Comparison of ENCODE assay signal across 9 cellular contexts in the genomic region with DNA sequence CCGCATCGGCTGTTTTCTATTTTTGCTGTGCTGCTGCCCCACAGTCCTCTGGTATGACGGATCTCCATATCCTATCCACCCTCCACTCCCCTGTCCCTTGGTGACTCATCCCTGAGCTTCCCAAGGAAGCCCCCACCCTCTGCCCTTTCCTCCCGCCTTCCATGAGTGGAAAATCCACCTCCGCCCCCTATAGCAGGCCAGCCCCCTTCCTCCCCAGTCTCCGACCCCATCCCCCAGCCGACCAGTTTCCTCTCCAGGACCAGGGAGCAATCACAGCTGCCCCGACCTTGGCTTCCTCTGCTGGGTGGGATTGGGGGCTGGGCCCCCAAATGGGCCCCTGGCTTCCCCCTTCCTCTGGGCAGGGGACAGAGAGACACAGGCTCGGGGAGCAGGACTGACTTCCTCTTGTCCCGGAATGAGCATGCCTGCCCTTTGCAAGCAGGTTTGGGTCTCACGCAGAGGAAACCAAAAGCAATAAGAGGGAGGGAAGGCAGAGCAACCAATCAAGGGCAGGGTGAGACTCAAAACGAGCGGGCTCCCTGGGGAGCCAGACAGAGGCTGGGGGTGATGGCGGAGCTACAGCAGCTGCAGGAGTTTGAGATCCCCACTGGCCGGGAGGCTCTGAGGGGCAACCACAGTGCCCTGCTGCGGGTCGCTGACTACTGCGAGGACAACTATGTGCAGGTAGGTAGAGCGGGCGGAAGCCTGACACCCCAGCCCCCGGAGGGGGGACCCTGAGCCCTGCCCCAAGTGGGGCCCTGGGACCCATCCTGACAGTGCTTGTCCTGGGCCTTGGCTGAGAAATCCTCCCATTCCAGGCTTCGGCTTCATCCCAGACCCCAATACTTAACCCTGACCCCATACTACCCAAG. TPM values are rescaled to one million over a fixed set of nuclear protein-coding genes. Genes with fewer than 3 reads are reported as not detected.
DNase-seq lines count a peak whose midpoint lies in the region; ATAC-seq and TF ChIP-seq lines count a peak whose summit lies in the region.
"Had no signal": no experiment of that assay in that cellular context is flagged by ENCODE, and none has a peak within 500 bp of the region (broad histone marks: within the 10 kb centered on the region; RNA-seq: fewer than 3 reads in every experiment).

A gene with protein sequence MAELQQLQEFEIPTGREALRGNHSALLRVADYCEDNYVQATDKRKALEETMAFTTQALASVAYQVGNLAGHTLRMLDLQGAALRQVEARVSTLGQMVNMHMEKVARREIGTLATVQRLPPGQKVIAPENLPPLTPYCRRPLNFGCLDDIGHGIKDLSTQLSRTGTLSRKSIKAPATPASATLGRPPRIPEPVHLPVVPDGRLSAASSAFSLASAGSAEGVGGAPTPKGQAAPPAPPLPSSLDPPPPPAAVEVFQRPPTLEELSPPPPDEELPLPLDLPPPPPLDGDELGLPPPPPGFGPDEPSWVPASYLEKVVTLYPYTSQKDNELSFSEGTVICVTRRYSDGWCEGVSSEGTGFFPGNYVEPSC (plus strand): TSS at position 550 of the 872 bp plus-strand sequence. CDS start 18 bp downstream, at position 568.
A gene (minus strand): TSS at position 417 of the 872 bp plus-strand sequence. CDS start 3,152 bp downstream, outside the sequence.

- peak within 1 kb of the TSS; percentile 89 for H3K4me3 ChIP-seq in GM06990 (replicated peaks; ENCODE audit: low read depth, low read length)
- H3K4me3 ChIP-seq in right cardiac atrium (ENCODE audit: low read length) = peak within 1 kb of the TSS; percentile 59
- H3K4me3 ChIP-seq: SJSA1 had no signal

- H3K9me3 ChIP-seq in right cardiac atrium (ENCODE audit: control insufficient read depth, low read length) = no peaks in the 10 kb centered on the region
- H3K9me3 ChIP-seq: SJSA1 had no signal

- H3K27me3 Mint-ChIP-seq in activated T-cell treated with anti-CD3 and anti-CD28 coated beads, Interleukin-2, amount 50 U/mL, for 72 hours (ENCODE audit: low read depth) = no peaks in the 10 kb centered on the region

- intact Hi-C loops in right cardiac atrium (cut with DNase I) = no loop called here

- H3K27me3 ChIP-seq in GM06990 (replicated peaks; ENCODE audit: control insufficient read depth, insufficient read depth, low read length) (no peaks in the 10 kb centered on the region), right cardiac atrium (ENCODE audit: control insufficient read depth, insufficient read depth) (no peaks in the 10 kb centered on the region)

- peak within 1 kb of the TSS; percentile 93 for H3K27ac Mint-ChIP-seq in activated T-cell treated with anti-CD3 and anti-CD28 coated beads, Interleukin-2, amount 50 U/mL, for 72 hours

- no peaks in the 10 kb centered on the region for H3K9me3 Mint-ChIP-seq in activated T-cell treated with anti-CD3 and anti-CD28 coated beads, Interleukin-2, amount 50 U/mL, for 72 hours

- peaks cover 4% of the 10 kb centered on the region for H3K4me1 ChIP-seq in right cardiac atrium (ENCODE audit: control insufficient read depth, insufficient read depth, low read length)

- ATAC-seq in GM21717 (IDR thresholded peaks at IDR 0.05; ENCODE audit: unreplicated experiment) (peak; percentile 72), right cardiac atrium (peak; percentile 84 to 96)
- ATAC-seq in activated T-cell treated with anti-CD3 and anti-CD28 coated beads, Interleukin-2, amount 50 U/mL, for 72 hours (replicated peaks in 1 of 2) = peak; percentile 93 to 94

- no peak for TF ChIP-seq CTCF in GM06990 (IDR thresholded peaks at IDR 0.05; ENCODE audit: insufficient read depth, low read length, poor library complexity, severe bottlenecking)

- H3K4me3 Mint-ChIP-seq in activated T-cell treated with anti-CD3 and anti-CD28 coated beads, Interleukin-2, amount 50 U/mL, for 72 hours = peak within 1 kb of the TSS; percentile 92 to 96

- peak within 1 kb of the TSS; percentile 60 for H3K27ac ChIP-seq in right cardiac atrium (ENCODE audit: low read length)
- H3K27ac ChIP-seq: SJSA1 had no signal

- DNase-seq in GM06990 (ENCODE audit: extremely low read depth, insufficient read length) (peak; percentile 83), MV-4-11 (lab: John Stamatoyannopoulos, UW) (peak; percentile 35), right cardiac atrium (peak; percentile 73 to 80 (median 78)), superior temporal gyrus (ENCODE audit: extremely low spot score) (no peak), NCI-H2227 (lab: John Stamatoyannopoulos, UW; ENCODE audit: unreplicated experiment) (no peak)
- DNase-seq in activated T-cell treated with anti-CD3 and anti-CD28 coated beads, Interleukin-2, amount 50 U/mL, for 72 hours = peak; percentile 79
- DNase-seq in stimulated activated CD4-positive, alpha-beta T cell treated with anti-CD3 and anti-CD28 coated beads, Interleukin-12 subunit alpha, Interleukin-12 subunit beta, amount 100 ng/mL, for 48 hours (ENCODE audit: low read depth in 2 of 3, low spot score in 1 of 3) = peak in 2 of 3 donors; percentile 50 to 59

- WGBS in right cardiac atrium = 25% methylated on average over 22 of the region's 22 CpGs

- H3K4me1 Mint-ChIP-seq in activated T-cell treated with anti-CD3 and anti-CD28 coated beads, Interleukin-2, amount 50 U/mL, for 72 hours (ENCODE audit: low read depth) = peaks cover 65% of the 10 kb centered on the region

- peaks cover 3 to 11% of the 10 kb centered on the region in 2 donors for H3K36me3 Mint-ChIP-seq in activated T-cell treated with anti-CD3 and anti-CD28 coated beads, Interleukin-2, amount 50 U/mL, for 72 hours (ENCODE audit: insufficient read depth in 2 of 2)

- peaks cover 1% of the 10 kb centered on the region; the same call in 1 of the 2 replicates for H3K36me3 ChIP-seq in GM06990 (ENCODE audit: control insufficient read depth, insufficient read depth, low read length)
- H3K36me3 ChIP-seq: SJSA1 had no signal

RNA-seq across cellular contexts. Expression of the first gene that starts in this region (rescaled TPM):
- total RNA-seq in activated T-cell treated with anti-CD3 and anti-CD28 coated beads, Interleukin-2, amount 50 U/mL, for 72 hours = 10 to 100 TPM; 27.9 to 32.4 TPM
- total RNA-seq in right cardiac atrium = 10 to 100 TPM in 1 of 4 donors, 1 to 10 TPM in 3; 5.7 to 11.4 (median 8.4) TPM
- polyA plus RNA-seq in right cardiac atrium = 4.6 TPM
- total RNA-seq: SJSA1 had no signal

RNA-seq across cellular contexts. Expression of the second gene that starts in this region (rescaled TPM):
- 10 to 100 TPM; 24.6 to 27.5 TPM for total RNA-seq in activated T-cell treated with anti-CD3 and anti-CD28 coated beads, Interleukin-2, amount 50 U/mL, for 72 hours
- 1 to 10 TPM; 1.6 to 2.1 (median 1.9) TPM for total RNA-seq in right cardiac atrium
- 2.7 TPM for polyA plus RNA-seq in right cardiac atrium
- total RNA-seq: SJSA1 had no signal

Comparison
In these comparisons a context has a peak if more than half of its experiments do, and no peak if none do; other contexts are left out.
1. RNA of the second gene that starts in this region (total RNA-seq): 24.6 to 27.5 TPM in activated T-cell treated with anti-CD3 and anti-CD28 coated beads, Interleukin-2, amount 50 U/mL, for 72 hours; 1.6 to 2.1 TPM in right cardiac atrium; every median in the first group is over 4 times any median in the second.
2. DNase-seq: peak in GM06990 (single experiment), MV-4-11 (single experiment), activated T-cell treated with anti-CD3 and anti-CD28 coated beads, Interleukin-2, amount 50 U/mL, for 72 hours (2 of 2), right cardiac atrium (3 of 3) and stimulated activated CD4-positive, alpha-beta T cell treated with anti-CD3 and anti-CD28 coated beads, Interleukin-12 subunit alpha, Interleukin-12 subunit beta, amount 100 ng/mL, for 48 hours (2 of 3); none in superior temporal gyrus (single experiment) and NCI-H2227 (single experiment).
3. Peak in every context shown above with its lines, with median percentiles within 50 percentile points of each other: ATAC-seq.